In the genomic region with DNA sequence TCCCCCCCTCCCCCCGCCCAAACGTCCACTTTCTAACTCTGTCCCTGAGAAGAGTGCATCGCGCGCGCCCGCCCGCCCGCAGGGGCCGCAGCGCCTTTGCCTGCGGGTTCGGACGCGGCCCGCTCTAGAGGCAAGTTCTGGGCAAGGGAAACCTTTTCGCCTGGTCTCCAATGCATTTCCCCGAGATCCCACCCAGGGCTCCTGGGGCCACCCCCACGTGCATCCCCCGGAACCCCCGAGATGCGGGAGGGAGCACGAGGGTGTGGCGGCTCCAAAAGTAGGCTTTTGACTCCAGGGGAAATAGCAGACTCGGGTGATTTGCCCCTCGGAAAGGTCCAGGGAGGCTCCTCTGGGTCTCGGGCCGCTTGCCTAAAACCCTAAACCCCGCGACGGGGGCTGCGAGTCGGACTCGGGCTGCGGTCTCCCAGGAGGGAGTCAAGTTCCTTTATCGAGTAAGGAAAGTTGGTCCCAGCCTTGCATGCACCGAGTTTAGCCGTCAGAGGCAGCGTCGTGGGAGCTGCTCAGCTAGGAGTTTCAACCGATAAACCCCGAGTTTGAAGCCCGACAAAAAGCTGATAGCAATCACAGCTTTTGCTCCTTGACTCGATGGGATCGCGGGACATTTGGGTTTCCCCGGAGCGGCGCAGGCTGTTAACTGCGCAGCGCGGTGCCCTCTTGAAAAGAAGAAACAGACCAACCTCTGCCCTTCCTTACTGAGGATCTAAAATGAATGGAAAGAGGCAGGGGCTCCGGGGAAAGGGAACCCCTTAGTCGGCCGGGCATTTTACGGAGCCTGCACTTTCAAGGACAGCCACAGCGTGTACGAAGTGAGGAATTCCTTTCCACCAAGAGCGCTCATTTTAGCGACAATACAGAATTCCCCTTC, we compare ENCODE assay signal across 8 cellular contexts.
DNase-seq lines count a peak whose midpoint lies in the region; ATAC-seq and TF ChIP-seq lines count a peak whose summit lies in the region.

No MANE protein-coding gene starts in this region.

- peak overlapping the region; percentile 1 for H2BK5ac ChIP-seq in neuronal stem cell (ENCODE audit: low read length)

- H2BK12ac ChIP-seq in neuronal stem cell (ENCODE audit: low read length) = no peak overlapping the region

- H3K36me3 ChIP-seq in HEK293 (ENCODE audit: control insufficient read depth in 2 of 2, insufficient read depth in 1 of 2, low read length in 2 of 2) (no peaks in the 10 kb centered on the region), neuronal stem cell (replicated peaks in 1 of 2; ENCODE audit: control insufficient read depth in 2 of 2, insufficient read depth in 2 of 2, low read length in 2 of 2) (no peaks in the 10 kb centered on the region)

- DNase-seq in activated CD4-positive, alpha-beta T cell treated with anti-CD3 and anti-CD28 coated beads for 48 hours = peak; percentile 40
- DNase-seq in fibroblast of pulmonary artery (ENCODE audit: low read depth) (peak; percentile 47), neuronal stem cell (ENCODE audit: low spot score) (peak; percentile 42), pons (ENCODE audit: low spot score) (no peak), KBM-7 (no peak), GOT3 (lab: John Stamatoyannopoulos, UW) (no peak)

- no peak for ATAC-seq in GM21515 (IDR thresholded peaks at IDR 0.05; ENCODE audit: unreplicated experiment)

- no peaks in the 10 kb centered on the region for H3K79me1 ChIP-seq in neuronal stem cell (ENCODE audit: low read depth, low read length)

- peak overlapping the region; percentile 52 for H2AFZ ChIP-seq in neuronal stem cell (ENCODE audit: low read length)

- no peak overlapping the region for H3K14ac ChIP-seq in neuronal stem cell (ENCODE audit: low read length)

- CTCF ChIA-PET in HEK293 (lab: Yijun Ruan, JAX) = interaction anchor here (0.6 to 2.6 kb wide), 13 partner anchors 12 to 1057 kb away, joined by 3 to 14 read pairs (median 4); no protein-coding TSS in a partner anchor

- H4K8ac ChIP-seq in neuronal stem cell (ENCODE audit: low read depth, low read length) = no peak overlapping the region

- in situ Hi-C loops in KBM-7 (cut with MboI; ENCODE audit: low pct_unique_long_range_greater_than_20kb, low sequenced_read_pairs) = no loop called here

- H3K27ac ChIP-seq in HEK293 (ENCODE audit: extremely low read depth, low read depth, low read length) = no peak overlapping the region; the same call in 1 of the 2 replicates
- H3K27ac ChIP-seq in neuronal stem cell (replicated peaks; ENCODE audit: low read length) = no peak overlapping the region

- H3K18ac ChIP-seq in neuronal stem cell (ENCODE audit: low read length) = peak overlapping the region; percentile 27

- no peak overlapping the region for H4K91ac ChIP-seq in neuronal stem cell (ENCODE audit: low read depth, low read length, poor library complexity)

- no peak overlapping the region for H3K4ac ChIP-seq in neuronal stem cell (ENCODE audit: low read length)

- H2AK5ac ChIP-seq in neuronal stem cell (ENCODE audit: low read depth, low read length) = no peak overlapping the region

- H3K4me1 ChIP-seq in HEK293 (ENCODE audit: control insufficient read depth, insufficient read depth, low read length) (peaks cover 5% of the 10 kb centered on the region; the same call in 1 of the 2 replicates), neuronal stem cell (ENCODE audit: control insufficient read depth in 2 of 2, insufficient read depth in 1 of 2, low read depth in 1 of 2, low read length in 2 of 2) (peaks cover 2 to 3% of the 10 kb centered on the region in 2 donors)

- H3K9me3 ChIP-seq in HEK293 (ENCODE audit: control insufficient read depth, insufficient read depth, low read depth, low read length) (no peaks in the 10 kb centered on the region), neuronal stem cell (replicated peaks in 1 of 2; ENCODE audit: control insufficient read depth in 2 of 2, insufficient read depth in 1 of 2, low read depth in 1 of 2, low read length in 2 of 2) (no peaks in the 10 kb centered on the region)

- H3K4me3 ChIP-seq in HEK293 (ENCODE audit: low read depth, low read length) (peak overlapping the region; percentile 34), fibroblast of pulmonary artery (replicated peaks; ENCODE audit: low read depth, low read length) (peak overlapping the region; percentile 45), neuronal stem cell (ENCODE audit: low read length in 2 of 2) (peak overlapping the region in 1 of 2 donors; percentile 60)

- TF ChIP-seq CTCF in HEK293 (tag by site-specific recombination; IDR thresholded peaks at IDR 0.05) = no peak; the same call in 1 of the 2 replicates
- TF ChIP-seq CTCF in fibroblast of pulmonary artery (IDR thresholded peaks at IDR 0.05; ENCODE audit: low read length, missing control alignments) = no peak

- H3K27me3 ChIP-seq in neuronal stem cell (ENCODE audit: control insufficient read depth in 3 of 3, insufficient read depth in 3 of 3, low read depth in 1 of 3, low read length in 3 of 3) = peaks cover 11 to 80% (median 56%) of the 10 kb centered on the region in 3 experiments

- H3K23ac ChIP-seq in neuronal stem cell (ENCODE audit: low read depth, low read length, poor library complexity) = no peak overlapping the region

- POLR2A ChIA-PET in HEK293 (lab: Yijun Ruan, JAX) = interaction anchor here (1.6 to 2.6 kb wide), 2 partner anchors 509 to 949 kb away, joined by 8 to 11 read pairs; no protein-coding TSS in a partner anchor

- no CpG with 5 or more reads among the region's 60 CpGs for WGBS in neuronal stem cell (ENCODE audit: extremely low coverage in 2 of 2, insufficient read length in 2 of 2, insufficient replicate concordance in 1 of 2), 2 donors

- H2BK120ac ChIP-seq in neuronal stem cell (ENCODE audit: low read depth, low read length) = no peak overlapping the region

- H3K4me2 ChIP-seq in neuronal stem cell (ENCODE audit: insufficient read depth, low read length, poor library complexity, severe bottlenecking) = peak overlapping the region; percentile 62

- H3K9ac ChIP-seq in neuronal stem cell (ENCODE audit: low read depth, low read length, poor library complexity) = no peak overlapping the region

- no peak overlapping the region for H2BK15ac ChIP-seq in neuronal stem cell (ENCODE audit: low read length)

TF ChIP-seq in HEK293, 187 proteins besides CTCF, POLR2A, EP300 and RAD21 (continues in another document):
- TF ChIP-seq ZIC2 (tag by site-specific recombination; IDR thresholded peaks at IDR 0.05) (0 out of 2 replicates have a peak, but pooled peaks have one; percentile 17), PRDM1 (tag by site-specific recombination; IDR thresholded peaks at IDR 0.05) (0 out of 2 replicates have a peak, but pooled peaks have one; percentile 59)
- TF ChIP-seq, protein P1, sequence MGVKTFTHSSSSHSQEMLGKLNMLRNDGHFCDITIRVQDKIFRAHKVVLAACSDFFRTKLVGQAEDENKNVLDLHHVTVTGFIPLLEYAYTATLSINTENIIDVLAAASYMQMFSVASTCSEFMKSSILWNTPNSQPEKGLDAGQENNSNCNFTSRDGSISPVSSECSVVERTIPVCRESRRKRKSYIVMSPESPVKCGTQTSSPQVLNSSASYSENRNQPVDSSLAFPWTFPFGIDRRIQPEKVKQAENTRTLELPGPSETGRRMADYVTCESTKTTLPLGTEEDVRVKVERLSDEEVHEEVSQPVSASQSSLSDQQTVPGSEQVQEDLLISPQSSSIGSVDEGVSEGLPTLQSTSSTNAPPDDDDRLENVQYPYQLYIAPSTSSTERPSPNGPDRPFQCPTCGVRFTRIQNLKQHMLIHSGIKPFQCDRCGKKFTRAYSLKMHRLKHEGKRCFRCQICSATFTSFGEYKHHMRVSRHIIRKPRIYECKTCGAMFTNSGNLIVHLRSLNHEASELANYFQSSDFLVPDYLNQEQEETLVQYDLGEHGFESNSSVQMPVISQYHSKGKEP (tag by site-specific recombination; IDR thresholded peaks at IDR 0.05) = no peak
- TF ChIP-seq, protein P2, sequence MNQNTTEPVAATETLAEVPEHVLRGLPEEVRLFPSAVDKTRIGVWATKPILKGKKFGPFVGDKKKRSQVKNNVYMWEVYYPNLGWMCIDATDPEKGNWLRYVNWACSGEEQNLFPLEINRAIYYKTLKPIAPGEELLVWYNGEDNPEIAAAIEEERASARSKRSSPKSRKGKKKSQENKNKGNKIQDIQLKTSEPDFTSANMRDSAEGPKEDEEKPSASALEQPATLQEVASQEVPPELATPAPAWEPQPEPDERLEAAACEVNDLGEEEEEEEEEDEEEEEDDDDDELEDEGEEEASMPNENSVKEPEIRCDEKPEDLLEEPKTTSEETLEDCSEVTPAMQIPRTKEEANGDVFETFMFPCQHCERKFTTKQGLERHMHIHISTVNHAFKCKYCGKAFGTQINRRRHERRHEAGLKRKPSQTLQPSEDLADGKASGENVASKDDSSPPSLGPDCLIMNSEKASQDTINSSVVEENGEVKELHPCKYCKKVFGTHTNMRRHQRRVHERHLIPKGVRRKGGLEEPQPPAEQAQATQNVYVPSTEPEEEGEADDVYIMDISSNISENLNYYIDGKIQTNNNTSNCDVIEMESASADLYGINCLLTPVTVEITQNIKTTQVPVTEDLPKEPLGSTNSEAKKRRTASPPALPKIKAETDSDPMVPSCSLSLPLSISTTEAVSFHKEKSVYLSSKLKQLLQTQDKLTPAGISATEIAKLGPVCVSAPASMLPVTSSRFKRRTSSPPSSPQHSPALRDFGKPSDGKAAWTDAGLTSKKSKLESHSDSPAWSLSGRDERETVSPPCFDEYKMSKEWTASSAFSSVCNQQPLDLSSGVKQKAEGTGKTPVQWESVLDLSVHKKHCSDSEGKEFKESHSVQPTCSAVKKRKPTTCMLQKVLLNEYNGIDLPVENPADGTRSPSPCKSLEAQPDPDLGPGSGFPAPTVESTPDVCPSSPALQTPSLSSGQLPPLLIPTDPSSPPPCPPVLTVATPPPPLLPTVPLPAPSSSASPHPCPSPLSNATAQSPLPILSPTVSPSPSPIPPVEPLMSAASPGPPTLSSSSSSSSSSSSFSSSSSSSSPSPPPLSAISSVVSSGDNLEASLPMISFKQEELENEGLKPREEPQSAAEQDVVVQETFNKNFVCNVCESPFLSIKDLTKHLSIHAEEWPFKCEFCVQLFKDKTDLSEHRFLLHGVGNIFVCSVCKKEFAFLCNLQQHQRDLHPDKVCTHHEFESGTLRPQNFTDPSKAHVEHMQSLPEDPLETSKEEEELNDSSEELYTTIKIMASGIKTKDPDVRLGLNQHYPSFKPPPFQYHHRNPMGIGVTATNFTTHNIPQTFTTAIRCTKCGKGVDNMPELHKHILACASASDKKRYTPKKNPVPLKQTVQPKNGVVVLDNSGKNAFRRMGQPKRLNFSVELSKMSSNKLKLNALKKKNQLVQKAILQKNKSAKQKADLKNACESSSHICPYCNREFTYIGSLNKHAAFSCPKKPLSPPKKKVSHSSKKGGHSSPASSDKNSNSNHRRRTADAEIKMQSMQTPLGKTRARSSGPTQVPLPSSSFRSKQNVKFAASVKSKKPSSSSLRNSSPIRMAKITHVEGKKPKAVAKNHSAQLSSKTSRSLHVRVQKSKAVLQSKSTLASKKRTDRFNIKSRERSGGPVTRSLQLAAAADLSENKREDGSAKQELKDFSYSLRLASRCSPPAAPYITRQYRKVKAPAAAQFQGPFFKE (tag by site-specific recombination; IDR thresholded peaks at IDR 0.05; ENCODE audit: borderline replicate concordance) = no peak

Comparison
In these comparisons a context has a peak if more than half of its experiments do, and no peak if none do; other contexts are left out.
1. DNase-seq: peak in activated CD4-positive, alpha-beta T cell treated with anti-CD3 and anti-CD28 coated beads for 48 hours (single experiment), fibroblast of pulmonary artery (single experiment) and neuronal stem cell (single experiment); none in pons (single experiment), KBM-7 (single experiment) and GOT3 (single experiment).